In genomic region chr1:166875302-166875733, GRCh38 we compare ENCODE assay signal across 8 cellular contexts. TPM values are rescaled to one million over a fixed set of nuclear protein-coding genes. Genes with fewer than 3 reads are reported as not detected.
A peak's percentile ranks its signal among the peaks of the same experiment; 100 is the strongest.
DNase-seq lines count a peak whose midpoint lies in the region; ATAC-seq, FAIRE-seq and TF ChIP-seq lines count a peak whose summit lies in the region.

No MANE protein-coding gene starts in this region.

- peak overlapping the region; percentile 65 to 95 (median 87) for H3K27ac Mint-ChIP-seq in naive thymus-derived CD8-positive, alpha-beta T cell

- ATAC-seq in naive thymus-derived CD8-positive, alpha-beta T cell: no peak

- H3K4me1 Mint-ChIP-seq in naive thymus-derived CD8-positive, alpha-beta T cell: peaks cover 20 to 62% (median 59%) of the 10 kb centered on the region in 4 donors

- no peak for TF ChIP-seq CTCF in BJ (IDR thresholded peaks at IDR 0.05; ENCODE audit: insufficient read depth, low read depth, low read length)

- no peaks in the 10 kb centered on the region for H3K36me3 ChIP-seq in BJ (ENCODE audit: control insufficient read depth, insufficient read depth, low read length)
- H3K36me3 ChIP-seq in MG63: peaks cover 10% of the 10 kb centered on the region

- H3K4me3 ChIP-seq in BJ (ENCODE audit: low read depth, low read length) (peak overlapping the region; percentile 71), MG63 (peak overlapping the region; percentile 91)

- CTCF ChIA-PET in BJ (lab: Yijun Ruan, JAX): no interaction called here

- H3K4me3 Mint-ChIP-seq in naive thymus-derived CD8-positive, alpha-beta T cell: peak overlapping the region; percentile 83 to 99 (median 94)

- H3K27me3 Mint-ChIP-seq in naive thymus-derived CD8-positive, alpha-beta T cell: no peaks in the 10 kb centered on the region

- no peaks in the 10 kb centered on the region for H3K9me3 Mint-ChIP-seq in naive thymus-derived CD8-positive, alpha-beta T cell

- FAIRE-seq in GM12892 (lab: Jason Lieb, UNC): no peak

- H3K27me3 ChIP-seq in BJ (ENCODE audit: control insufficient read depth, insufficient read depth, low read length): no peaks in the 10 kb centered on the region
- no peaks in the 10 kb centered on the region for H3K27me3 ChIP-seq in MG63

- peak overlapping the region; percentile 41 for H3K27ac ChIP-seq in cingulate gyrus (ENCODE audit: low read depth, low read length)

- POLR2A ChIA-PET in BJ (lab: Charles Lee): interaction anchor here (1.6 kb wide), 1 partner anchor 36 kb away, joined by 7 read pairs; the partner anchor contains the start of gene POGK
- POLR2A ChIA-PET in naive thymus-derived CD8-positive, alpha-beta T cell (lab: Charles Lee): interaction anchor here (1.6 to 3.8 kb wide), 2 partner anchors 35 to 345 kb away, joined by 6 to 35 read pairs; partner anchors contain the start of genes POGK and POU2F1

- TF ChIP-seq POLR2A in GM12892 (IDR thresholded peaks at IDR 0.05; ENCODE audit: low read depth, low read length): no peak

- DNase-seq in BJ (ENCODE audit: low read depth) (no peak), MG63 (no peak), GM12892 (ENCODE audit: insufficient read length) (no peak), DMS53 (lab: John Stamatoyannopoulos, UW) (no peak), KG1 (lab: John Stamatoyannopoulos, UW) (no peak), GDM1 (lab: John Stamatoyannopoulos, UW) (no peak)
- no peak for DNase-seq in naive thymus-derived CD8-positive, alpha-beta T cell

- peaks cover 0 to 8% (median 0%) of the 10 kb centered on the region in 3 donors for H3K36me3 Mint-ChIP-seq in naive thymus-derived CD8-positive, alpha-beta T cell

- 0 out of 2 replicates have a peak, but pooled peaks cover 2% of the 10 kb centered on the region for H3K9me3 ChIP-seq in MG63

RNA-seq across cellular contexts. Expression of gene TADA1, which starts 0.7 kb away (rescaled TPM):
- polyA plus RNA-seq in BJ (2011; rRNA removed): 6.6 and 8.6 TPM in 2 replicates
- 5.5 and 6.8 TPM in 2 replicates for polyA minus RNA-seq in BJ (2011; rRNA and poly(A)+ RNA removed)
- total RNA-seq in MG63 (2014; rRNA removed; shearing (Covaris generic); ENCODE audit: low replicate concordance): 19.5 and 28.4 TPM in 2 replicates
- 10 to 100 TPM; 16.6 to 18.1 TPM for total RNA-seq in naive thymus-derived CD8-positive, alpha-beta T cell
- polyA plus RNA-seq in naive thymus-derived CD8-positive, alpha-beta T cell: 10 to 100 TPM; 12.8 to 15.1 (median 15.0) TPM
- 19.2 TPM for polyA plus RNA-seq in GM12892 (2012; ENCODE audit: missing spikeins)

RNA-seq across cellular contexts. Expression of gene POGK, which starts 36.0 kb away (rescaled TPM):
- 13.7 and 16.3 TPM in 2 replicates for polyA plus RNA-seq in BJ (2011; rRNA removed)
- 14.3 and 16.6 TPM in 2 replicates for polyA minus RNA-seq in BJ (2011; rRNA and poly(A)+ RNA removed)
- total RNA-seq in MG63 (2014; rRNA removed; shearing (Covaris generic); ENCODE audit: low replicate concordance): 70.1 and 89.1 TPM in 2 replicates
- 10 to 100 TPM; 41.3 to 42.3 TPM for total RNA-seq in naive thymus-derived CD8-positive, alpha-beta T cell
- 10 to 100 TPM; 13.9 to 23.0 (median 15.1) TPM for polyA plus RNA-seq in naive thymus-derived CD8-positive, alpha-beta T cell
- 14.6 TPM for polyA plus RNA-seq in GM12892 (2012; ENCODE audit: missing spikeins)
